Comparison of ENCODE assay signal across 10 cellular contexts in genomic region chr9:35729101-35729500, GRCh38. TPM values are rescaled to one million over a fixed set of nuclear protein-coding genes. Genes with fewer than 3 reads are reported as not detected.
DNase-seq lines count a peak whose midpoint lies in the region; ATAC-seq, FAIRE-seq and TF ChIP-seq lines count a peak whose summit lies in the region.
"Had no signal": no experiment of that assay in that cellular context is flagged by ENCODE, and none has a peak within 500 bp of the region (broad histone marks: within the 10 kb centered on the region; RNA-seq: fewer than 3 reads in every experiment).

No MANE protein-coding gene starts in this region.

- ATAC-seq in A549: no peak
- no peak for ATAC-seq in IMR-90 (ENCODE audit: low read depth)
- no peak for ATAC-seq in HG02571 (IDR thresholded peaks at IDR 0.05; ENCODE audit: unreplicated experiment)

- peak overlapping the region; percentile 99 for H3K4ac ChIP-seq in IMR-90 (ENCODE audit: low read depth, low read length)

- peak overlapping the region; percentile 49 for H2BK20ac ChIP-seq in IMR-90 (ENCODE audit: low read depth, low read length)

- peak overlapping the region; percentile 94 for H2AK9ac ChIP-seq in IMR-90 (replicated peaks; ENCODE audit: low read depth, low read length, poor library complexity)

- TF ChIP-seq POLR2A in A549 (IDR thresholded peaks at IDR 0.05; ENCODE audit: low read length) (no peak), IMR-90 (IDR thresholded peaks at IDR 0.05; ENCODE audit: low read depth, low read length) (no peak)

- CTCF ChIA-PET in A549 (lab: Yijun Ruan, JAX) (interaction anchor here (0.9 to 31.4 kb wide), 12 partner anchors 7 to 125 kb away, joined by 3 to 758 read pairs (median 16); partner anchors contain the start of genes ARHGEF39, CA9, CCDC107 and GBA2), IMR-90 (lab: Yijun Ruan, JAX) (interaction anchor here (0.6 to 1.0 kb wide), 3 partner anchors 45 to 135 kb away, joined by 3 read pairs; no protein-coding TSS in a partner anchor)

- H3K4me1 ChIP-seq in A549: peaks cover 51% of the 10 kb centered on the region
- peaks cover 25% of the 10 kb centered on the region for H3K4me1 ChIP-seq in IMR-90 (ENCODE audit: control insufficient read depth, insufficient read depth, low read length)
- peaks cover 58% of the 10 kb centered on the region for H3K4me1 ChIP-seq in ectodermal cell (ENCODE audit: control insufficient read depth, insufficient read depth, low read length)
- peaks cover 69% of the 10 kb centered on the region for H3K4me1 ChIP-seq in muscle layer of colon (ENCODE audit: insufficient read depth, low read length)

- H2BK5ac ChIP-seq in IMR-90 (ENCODE audit: low read depth, low read length, poor library complexity, severe bottlenecking): peak overlapping the region; percentile 96

- peaks cover 36% of the 10 kb centered on the region for H4K20me1 ChIP-seq in IMR-90 (ENCODE audit: insufficient read depth, low read length)

- peaks cover 5% of the 10 kb centered on the region; the same call in 1 of the 2 replicates for H3K9me1 ChIP-seq in IMR-90 (ENCODE audit: insufficient read depth, low read length)

- H3K79me1 ChIP-seq in IMR-90 (ENCODE audit: low read depth in 1 of 2, low read length in 2 of 2): peaks cover 23 to 73% of the 10 kb centered on the region in 2 experiments

- no peaks in the 10 kb centered on the region for H3K9me3 ChIP-seq in A549
- H3K9me3 ChIP-seq in IMR-90 (ENCODE audit: control insufficient read depth, insufficient read depth, low read length): no peaks in the 10 kb centered on the region
- H3K9me3 ChIP-seq in ectodermal cell (ENCODE audit: control insufficient read depth, low read length): no peaks in the 10 kb centered on the region
- no peaks in the 10 kb centered on the region for H3K9me3 ChIP-seq in muscle layer of colon (ENCODE audit: low read length)

- intact Hi-C loops in IMR-90 (cut with micrococcal nuclease): loop anchor here (2.0 kb wide), 1 partner anchor 38 kb away; no protein-coding TSS in a partner anchor

- dilution Hi-C loops in IMR-90 (cut with HindIII; ENCODE audit: low sequenced_read_pairs, unreplicated experiment): no loop called here

- peak overlapping the region; percentile 99 for H3K56ac ChIP-seq in IMR-90 (ENCODE audit: extremely low read depth, insufficient read depth, low read length)

- H3K23ac ChIP-seq in IMR-90 (ENCODE audit: low read depth, low read length): peak overlapping the region; percentile 84

- DNase-seq in A549 (ENCODE audit: low read depth in 1 of 2, low spot score in 1 of 2) (no peak), IMR-90 (peak; percentile 18), NCI-H146 treated with DMSO at 0.1 percent for 48 hours (lab: John Stamatoyannopoulos, UW; ENCODE audit: unreplicated experiment) (no peak), SKM-1 (lab: John Stamatoyannopoulos, UW; ENCODE audit: unreplicated experiment) (no peak)
- DNase-seq in activated T-cell treated with anti-CD3 and anti-CD28 coated beads, Interleukin-2, amount 50 U/mL, for 48 hours: no peak

- H3K14ac ChIP-seq in IMR-90 (replicated peaks; ENCODE audit: low read depth, low read length): peak overlapping the region; percentile 100

- H4K91ac ChIP-seq in IMR-90 (ENCODE audit: insufficient read depth, low read depth, low read length): peak overlapping the region; percentile 99

- H2BK120ac ChIP-seq in IMR-90 (ENCODE audit: low read depth, low read length): peak overlapping the region; percentile 98

- peak overlapping the region; percentile 74 for H3K4me2 ChIP-seq in A549
- H3K4me2 ChIP-seq in IMR-90 (ENCODE audit: low read depth, low read length): peak overlapping the region; percentile 96

- H2AFZ ChIP-seq in IMR-90 (replicated peaks; ENCODE audit: low read length, poor library complexity): peak overlapping the region; percentile 36

- WGBS in A549 (ENCODE audit: missing lambda C conversion rate): 61% methylated on average over 3 of the region's 3 CpGs
- WGBS in IMR-90 (ENCODE audit: extremely low coverage in 2 of 2, insufficient read length in 1 of 2), 2 experiments: no CpG with 5 or more reads among the region's 3 CpGs
- 87 to 93% methylated on average over 3 of the region's 3 CpGs for WGBS in ectodermal cell, 2 experiments

- H3K36me3 ChIP-seq in IMR-90 (ENCODE audit: control insufficient read depth, insufficient read depth, low read length) (peaks cover 18% of the 10 kb centered on the region), ectodermal cell (ENCODE audit: control insufficient read depth, insufficient read depth, low read length) (peaks cover 11% of the 10 kb centered on the region), muscle layer of colon (ENCODE audit: insufficient read depth, low read length) (peaks cover 22% of the 10 kb centered on the region)

- TF ChIP-seq RAD21 in A549 (conservative IDR thresholded peaks at IDR 0.05 in 1 of 2, IDR thresholded peaks at IDR 0.05 in 1 of 2) (no peak), IMR-90 (IDR thresholded peaks at IDR 0.05; ENCODE audit: low read length) (no peak)

- peak overlapping the region; percentile 92 to 99 for H4K8ac ChIP-seq in IMR-90 (ENCODE audit: low read depth in 2 of 2, low read length in 2 of 2)

- H3K4me3 ChIP-seq in A549 (peak overlapping the region; percentile 33), IMR-90 (ENCODE audit: insufficient read depth, low read depth, low read length) (peak overlapping the region; percentile 99), ectodermal cell (ENCODE audit: insufficient read depth, low read depth, low read length) (peak overlapping the region; percentile 18), muscle layer of colon (ENCODE audit: low read depth in 1 of 2, low read length in 2 of 2) (peak overlapping the region; percentile 40 to 73)

- peak overlapping the region; percentile 75; the same call in 2 of the 3 replicates for H2BK15ac ChIP-seq in IMR-90 (ENCODE audit: low read depth, low read length)

- H2AK5ac ChIP-seq in IMR-90 (ENCODE audit: low read depth, low read length): peak overlapping the region; percentile 100

- in situ Hi-C loops in IMR-90 (cut with MboI; ENCODE audit: low sequenced_read_pairs): no loop called here

- peak overlapping the region; percentile 58 for H4K5ac ChIP-seq in IMR-90 (ENCODE audit: low read depth, low read length)

- H3K18ac ChIP-seq in IMR-90 (ENCODE audit: low read depth, low read length): peak overlapping the region; percentile 87

- no peak for TF ChIP-seq CTCF in A549 (IDR thresholded peaks at IDR 0.05)
- no peak for TF ChIP-seq CTCF in IMR-90 (conservative IDR thresholded peaks at IDR 0.05; ENCODE audit: low read depth, low read length)

- POLR2A ChIA-PET in A549 (lab: Yijun Ruan, JAX): no interaction called here
- POLR2A ChIA-PET in IMR-90 (lab: Charles Lee; ENCODE audit: unreplicated experiment): interaction anchor here (0.6 to 2.8 kb wide), 5 partner anchors 13 to 44 kb away, joined by 3 to 23 read pairs (median 4); partner anchors contain the start of gene TPM2

- no peak for FAIRE-seq in A549 (lab: Jason Lieb, UNC)

- H3K9ac ChIP-seq in IMR-90 (ENCODE audit: low read depth, low read length) (peak overlapping the region; percentile 99), muscle layer of colon (ENCODE audit: low read length) (peak overlapping the region; percentile 99)

- H3K27me3 ChIP-seq in IMR-90 (ENCODE audit: control insufficient read depth, insufficient read depth, low read length): no peaks in the 10 kb centered on the region
- no peaks in the 10 kb centered on the region for H3K27me3 ChIP-seq in ectodermal cell (ENCODE audit: control insufficient read depth, insufficient read depth, low read length, poor library complexity, severe bottlenecking)
- no peaks in the 10 kb centered on the region for H3K27me3 ChIP-seq in muscle layer of colon (ENCODE audit: control insufficient read depth in 1 of 2, insufficient read depth in 2 of 2, low read length in 2 of 2)

- no peak for TF ChIP-seq EP300 in A549 (IDR thresholded peaks at IDR 0.05)

- BruUV-seq in IMR-90 (replicated peaks; lab: Mats Ljungman, UMichigan): no TSS peak

- H3K27ac ChIP-seq in A549 (peak overlapping the region; percentile 74 to 95), IMR-90 (ENCODE audit: insufficient read depth, low read length) (peak overlapping the region; percentile 90), ectodermal cell (ENCODE audit: insufficient read depth, low read depth, low read length, poor library complexity, severe bottlenecking) (peak overlapping the region; percentile 57), muscle layer of colon (ENCODE audit: low read depth, low read length) (peak overlapping the region; percentile 95)

RNA-seq across cellular contexts. Expression of gene TLN1, which starts 2.9 kb away (rescaled TPM):
- polyA plus RNA-seq in A549 (2011; rRNA removed) (65.5 and 72.1 TPM in 2 replicates), A549 (2017; fragmentation: RNase III; extraction: RNeasy Plus Mini Kit Qiagen cat#74134 plus additional on column Dnase treatment) (108 to 119 TPM (median 117 TPM) in 3 replicates), IMR-90 (2012; rRNA removed) (224 and 228 TPM in 2 replicates)
- polyA plus RNA-seq in A549 (2012; cell fraction: cytosol; rRNA removed): 69.4 and 88.8 TPM in 2 replicates
- 170 and 259 TPM in 2 replicates for polyA plus RNA-seq in A549 (2012; cell fraction: nucleus; rRNA removed)
- polyA minus RNA-seq in A549 (2011; rRNA and poly(A)+ RNA removed): 476 and 477 TPM in 2 replicates
- 337 and 346 TPM in 2 replicates for total RNA-seq in IMR-90 (2012; rRNA removed)
- 134 and 262 TPM in 2 replicates for polyA plus RNA-seq in IMR-90 (2012; cell fraction: cytosol; rRNA removed)
- polyA plus RNA-seq in IMR-90 (2012; cell fraction: nucleus; rRNA removed; ENCODE audit: low replicate concordance): 206 and 469 TPM in 2 replicates
- 60.0 TPM for polyA plus RNA-seq in ectodermal cell (2013, experiment 1 of 4)
- polyA plus RNA-seq in ectodermal cell (2013, experiment 2 of 4): 70.5 TPM
- 52.5 TPM for polyA plus RNA-seq in ectodermal cell (2013, experiment 3 of 4)
- polyA plus RNA-seq in ectodermal cell (2013, experiment 4 of 4): 62.7 TPM

RNA-seq across cellular contexts. Expression of gene CREB3, which starts 3.4 kb away (rescaled TPM):
- polyA plus RNA-seq in A549 (2011; rRNA removed): 33.3 and 36.0 TPM in 2 replicates
- 27.6 and 32.3 TPM in 2 replicates for polyA plus RNA-seq in A549 (2012; cell fraction: cytosol; rRNA removed)
- polyA plus RNA-seq in A549 (2012; cell fraction: nucleus; rRNA removed): 25.8 and 30.9 TPM in 2 replicates
- 51.3 to 54.0 TPM (median 51.7 TPM) in 3 replicates for polyA plus RNA-seq in A549 (2017; fragmentation: RNase III; extraction: RNeasy Plus Mini Kit Qiagen cat#74134 plus additional on column Dnase treatment)
- 22.9 and 28.3 TPM in 2 replicates for polyA minus RNA-seq in A549 (2011; rRNA and poly(A)+ RNA removed)
- total RNA-seq in IMR-90 (2012; rRNA removed): 105 and 106 TPM in 2 replicates
- polyA plus RNA-seq in IMR-90 (2012; rRNA removed): 54.9 and 60.7 TPM in 2 replicates
- 86.1 and 133 TPM in 2 replicates for polyA plus RNA-seq in IMR-90 (2012; cell fraction: cytosol; rRNA removed)
- 30.7 and 40.3 TPM in 2 replicates for polyA plus RNA-seq in IMR-90 (2012; cell fraction: nucleus; rRNA removed; ENCODE audit: low replicate concordance)
- 35.8 TPM for polyA plus RNA-seq in ectodermal cell (2013, experiment 1 of 4)
- polyA plus RNA-seq in ectodermal cell (2013, experiment 2 of 4): 38.9 TPM
- 28.5 TPM for polyA plus RNA-seq in ectodermal cell (2013, experiment 3 of 4)
- 34.9 TPM for polyA plus RNA-seq in ectodermal cell (2013, experiment 4 of 4)

RNA-seq across cellular contexts. Expression of gene GBA2, which starts 19.9 kb away (rescaled TPM):
- polyA plus RNA-seq in A549 (2011; rRNA removed) (40.0 and 47.4 TPM in 2 replicates), A549 (2017; fragmentation: RNase III; extraction: RNeasy Plus Mini Kit Qiagen cat#74134 plus additional on column Dnase treatment) (34.8 to 39.5 TPM (median 38.9 TPM) in 3 replicates), IMR-90 (2012; rRNA removed) (37.0 and 38.2 TPM in 2 replicates)
- polyA plus RNA-seq in A549 (2012; cell fraction: cytosol; rRNA removed): 39.1 and 41.6 TPM in 2 replicates
- 165 and 194 TPM in 2 replicates for polyA plus RNA-seq in A549 (2012; cell fraction: nucleus; rRNA removed)
- 55.3 and 57.9 TPM in 2 replicates for polyA minus RNA-seq in A549 (2011; rRNA and poly(A)+ RNA removed)
- total RNA-seq in IMR-90 (2012; rRNA removed): 14.2 and 18.1 TPM in 2 replicates
- polyA plus RNA-seq in IMR-90 (2012; cell fraction: cytosol; rRNA removed): 16.3 and 18.2 TPM in 2 replicates
- polyA plus RNA-seq in IMR-90 (2012; cell fraction: nucleus; rRNA removed; ENCODE audit: low replicate concordance): 206 and 250 TPM in 2 replicates
- polyA plus RNA-seq in ectodermal cell (2013, experiment 1 of 4): 112 TPM
- polyA plus RNA-seq in ectodermal cell (2013, experiment 2 of 4): 119 TPM
- 72.1 TPM for polyA plus RNA-seq in ectodermal cell (2013, experiment 3 of 4)
- polyA plus RNA-seq in ectodermal cell (2013, experiment 4 of 4): 87.4 TPM

RNA-seq across cellular contexts. Expression of gene RGP1, which starts 20.0 kb away (rescaled TPM):
- polyA plus RNA-seq in A549 (2011; rRNA removed) (16.6 and 20.2 TPM in 2 replicates), A549 (2017; fragmentation: RNase III; extraction: RNeasy Plus Mini Kit Qiagen cat#74134 plus additional on column Dnase treatment) (15.0 to 16.1 TPM (median 15.3 TPM) in 3 replicates), IMR-90 (2012; rRNA removed) (13.5 and 14.3 TPM in 2 replicates)
- polyA plus RNA-seq in A549 (2012; cell fraction: cytosol; rRNA removed): 7.6 and 10.0 TPM in 2 replicates
- polyA plus RNA-seq in A549 (2012; cell fraction: nucleus; rRNA removed): 10.2 and 12.0 TPM in 2 replicates
- 27.4 and 28.8 TPM in 2 replicates for polyA minus RNA-seq in A549 (2011; rRNA and poly(A)+ RNA removed)
- total RNA-seq in IMR-90 (2012; rRNA removed): 10.2 and 10.8 TPM in 2 replicates
- polyA plus RNA-seq in IMR-90 (2012; cell fraction: cytosol; rRNA removed): 7.7 and 11.0 TPM in 2 replicates
- 23.7 and 25.1 TPM in 2 replicates for polyA plus RNA-seq in IMR-90 (2012; cell fraction: nucleus; rRNA removed; ENCODE audit: low replicate concordance)
- polyA plus RNA-seq in ectodermal cell (2013, experiment 1 of 4): 23.1 TPM
- 23.4 TPM for polyA plus RNA-seq in ectodermal cell (2013, experiment 2 of 4)
- 17.3 TPM for polyA plus RNA-seq in ectodermal cell (2013, experiment 3 of 4)
- polyA plus RNA-seq in ectodermal cell (2013, experiment 4 of 4): 21.3 TPM

RNA-seq across cellular contexts. Expression of gene MSMP, which starts 25.0 kb away (rescaled TPM):
- polyA plus RNA-seq in A549 (2011; rRNA removed) (0.24 TPM in 1 of 2 replicates, not detected in the other), A549 (2017; fragmentation: RNase III; extraction: RNeasy Plus Mini Kit Qiagen cat#74134 plus additional on column Dnase treatment) (not detected in 3 replicates), IMR-90 (2012; rRNA removed) (not detected in 2 replicates)
- polyA plus RNA-seq in A549 (2012; cell fraction: cytosol; rRNA removed): 0.19 and 0.30 TPM in 2 replicates
- polyA plus RNA-seq in A549 (2012; cell fraction: nucleus; rRNA removed): not detected in 2 replicates
- 0.70 TPM in 1 of 2 replicates, not detected in the other for polyA minus RNA-seq in A549 (2011; rRNA and poly(A)+ RNA removed)
- total RNA-seq in IMR-90 (2012; rRNA removed): not detected in 2 replicates
- polyA plus RNA-seq in IMR-90 (2012; cell fraction: cytosol; rRNA removed): not detected in 2 replicates
- polyA plus RNA-seq in IMR-90 (2012; cell fraction: nucleus; rRNA removed; ENCODE audit: low replicate concordance): not detected in 2 replicates
- 1.3 TPM for polyA plus RNA-seq in ectodermal cell (2013, experiment 1 of 4)
- not detected for polyA plus RNA-seq in ectodermal cell (2013, experiment 2 of 4)
- not detected for polyA plus RNA-seq in ectodermal cell (2013, experiment 3 of 4)
- polyA plus RNA-seq in ectodermal cell (2013, experiment 4 of 4): not detected
- total RNA-seq: mesothelial cell of epicardium had no signal
- polyA plus RNA-seq: CD14-positive monocyte had no signal

Comparison
In these comparisons a context has a peak if more than half of its experiments do, and no peak if none do; other contexts are left out.
1. H3K4me3 ChIP-seq: peak in every context shown above with its lines; median percentile 99 in IMR-90; 56 in muscle layer of colon; 33 in A549; 18 in ectodermal cell.